ENCODE assay signal across 9 cellular contexts in genomic region chr10:27742926-27743735, GRCh38. TPM values are rescaled to one million over a fixed set of nuclear protein-coding genes. Genes with fewer than 3 reads are reported as not detected.
DNase-seq lines count a peak whose midpoint lies in the region; ATAC-seq and TF ChIP-seq lines count a peak whose summit lies in the region.
"Had no signal": no experiment of that assay in that cellular context is flagged by ENCODE, and none has a peak within 500 bp of the region (broad histone marks: within the 10 kb centered on the region; RNA-seq: fewer than 3 reads in every experiment).

No MANE protein-coding gene starts in this region.

- no peak for TF ChIP-seq POLR2A in esophagus squamous epithelium (IDR thresholded peaks at IDR 0.05)

- peaks cover 91% of the 10 kb centered on the region for H3K27me3 Mint-ChIP-seq in nephron (ENCODE audit: low read depth)

- H3K36me3 ChIP-seq in esophagus squamous epithelium, result no peaks in the 10 kb centered on the region
- no peaks in the 10 kb centered on the region for H3K36me3 ChIP-seq in aorta (ENCODE audit: control insufficient read depth in 1 of 2, insufficient read depth in 2 of 2, low read length in 1 of 2)

- H3K9me3 Mint-ChIP-seq in nephron, result no peaks in the 10 kb centered on the region

- no peaks in the 10 kb centered on the region for H3K9me3 ChIP-seq in esophagus squamous epithelium
- H3K9me3 ChIP-seq in aorta (ENCODE audit: control insufficient read depth, low read length), result no peaks in the 10 kb centered on the region

- DNase-seq in NCI-H345 (lab: John Stamatoyannopoulos, UW) (peak; percentile 25), NCI-H345 treated with DMSO at 0.1 percent for 48 hours (lab: John Stamatoyannopoulos, UW; ENCODE audit: unreplicated experiment) (no peak), esophagus squamous epithelium (lab: John Stamatoyannopoulos, UW) (no peak), aorta (peak; percentile 59 to 87)
- DNase-seq in activated CD8-positive, alpha-beta memory T cell treated with anti-CD3 and anti-CD28 coated beads for 24 hours, result peak; percentile 85
- DNase-seq: DND-41 had no signal

- no peaks in the 10 kb centered on the region for H3K36me3 Mint-ChIP-seq in nephron (ENCODE audit: low read depth)

- H3K4me1 Mint-ChIP-seq in nephron, result peaks cover 30% of the 10 kb centered on the region

- peak; percentile 45 for ATAC-seq in aorta (ENCODE audit: low FRiP score)
- no peak for ATAC-seq in HG03460 (IDR thresholded peaks at IDR 0.05; ENCODE audit: unreplicated experiment)
- ATAC-seq in HG03045 (IDR thresholded peaks at IDR 0.05; ENCODE audit: unreplicated experiment), result no peak

- H3K4me1 ChIP-seq in esophagus squamous epithelium (peaks cover 29 to 62% (median 36%) of the 10 kb centered on the region in 3 donors), aorta (ENCODE audit: control insufficient read depth in 1 of 2, insufficient read depth in 2 of 2, low read length in 2 of 2) (no peaks in the 10 kb centered on the region)

- 4% methylated on average over 5 of the region's 67 CpGs; no CpG with 5 or more reads in 1 of the 2 donors for WGBS in esophagus squamous epithelium, 2 donors
- 0 to 1% methylated on average over 61 to 67 of the region's 67 CpGs for WGBS in aorta, 2 donors

- H3K4me3 ChIP-seq in esophagus squamous epithelium (peak overlapping the region; percentile 54 to 83 (median 70)), aorta (ENCODE audit: low read length in 2 of 2) (peak overlapping the region; percentile 78 to 81)

- peak overlapping the region; percentile 77 to 93 (median 82) for H3K27ac ChIP-seq in esophagus squamous epithelium
- peak overlapping the region; percentile 87 to 94 for H3K27ac ChIP-seq in aorta (ENCODE audit: low read depth in 1 of 2, low read length in 2 of 2)

- H3K27ac Mint-ChIP-seq in nephron, result no peak overlapping the region

- intact Hi-C loops in esophagus squamous epithelium (cut with DNase I), result loop anchor here (10.0 kb wide), 1 partner anchor 492 kb away; no protein-coding TSS in a partner anchor
- intact Hi-C loops in aorta (cut with DNase I), result loop anchor here in 1 of 2 donors (1.0 to 10.0 kb wide), 4 partner anchors 312 to 642 kb away; no protein-coding TSS in a partner anchor

- no peak for TF ChIP-seq CTCF in esophagus squamous epithelium (IDR thresholded peaks at IDR 0.05)
- no peak for TF ChIP-seq CTCF in nephron (IDR thresholded peaks at IDR 0.05; ENCODE audit: unreplicated experiment in 3 of 3)

- H3K4me3 Mint-ChIP-seq in nephron, result peak overlapping the region; percentile 83 to 93 (median 91)

- H3K27me3 ChIP-seq in esophagus squamous epithelium (peaks cover 10 to 86% (median 13%) of the 10 kb centered on the region in 4 donors), aorta (ENCODE audit: control insufficient read depth in 1 of 2, insufficient read depth in 2 of 2, low read length in 1 of 2) (no peaks in the 10 kb centered on the region)

RNA-seq across cellular contexts. Expression of gene MKX, which starts 2.5 kb away (rescaled TPM):
- total RNA-seq in esophagus squamous epithelium (1 to 10 TPM in 2 of 4 donors, under 1 TPM in 2; 0.19 to 3.3 (median 1.4) TPM), aorta (1 to 10 TPM; 4.5 to 6.6 TPM)
- 1 to 10 TPM; 2.6 to 4.1 TPM for polyA plus RNA-seq in aorta

Comparison
In these comparisons a context has a peak if more than half of its experiments do, and no peak if none do; other contexts are left out.
1. DNase-seq: peak in NCI-H345 (single experiment), activated CD8-positive, alpha-beta memory T cell treated with anti-CD3 and anti-CD28 coated beads for 24 hours (single experiment) and aorta (2 of 2); none in NCI-H345 treated with DMSO at 0.1 percent for 48 hours (single experiment) and esophagus squamous epithelium (single experiment).